ENCODE assay signal across 10 cellular contexts in genomic region chr1:205669341-205670142, GRCh38. TPM values are rescaled to one million over a fixed set of nuclear protein-coding genes. Genes with fewer than 3 reads are reported as not detected.
DNase-seq lines count a peak whose midpoint lies in the region; ATAC-seq and TF ChIP-seq lines count a peak whose summit lies in the region.
"Had no signal": no experiment of that assay in that cellular context is flagged by ENCODE, and none has a peak within 500 bp of the region (broad histone marks: within the 10 kb centered on the region; RNA-seq: fewer than 3 reads in every experiment).

No MANE protein-coding gene starts in this region.

- TF ChIP-seq POLR2A in erythroblast (IDR thresholded peaks at IDR 0.05; ENCODE audit: low read length) = no peak

- H3K36me3 ChIP-seq in skeletal muscle tissue (ENCODE audit: control insufficient read depth in 3 of 3, insufficient read depth in 3 of 3, low read length in 3 of 3) = no peaks in the 10 kb centered on the region
- H3K36me3 ChIP-seq: heart left ventricle had no signal

- H3K9me3 ChIP-seq in skeletal muscle tissue (ENCODE audit: control insufficient read depth in 3 of 3, low read length in 3 of 3) = no peaks in the 10 kb centered on the region
- H3K9me3 ChIP-seq: heart left ventricle had no signal

- peaks cover 0 to 8% (median 0%) of the 10 kb centered on the region in 3 donors for H3K27me3 ChIP-seq in skeletal muscle tissue (ENCODE audit: control insufficient read depth in 3 of 3, insufficient read depth in 3 of 3, low read length in 3 of 3)
- H3K27me3 ChIP-seq: heart left ventricle had no signal

- H3K4me1 ChIP-seq in skeletal muscle tissue (ENCODE audit: control insufficient read depth in 3 of 3, insufficient read depth in 3 of 3, low read length in 3 of 3) = peaks cover 3 to 57% (median 40%) of the 10 kb centered on the region in 3 donors

- peak overlapping the region in 2 of 3 donors; percentile 25 to 32 for H3K9ac ChIP-seq in skeletal muscle tissue (ENCODE audit: low read depth in 1 of 3, low read length in 3 of 3)

- no peak overlapping the region for H3K27ac ChIP-seq in skeletal muscle tissue (ENCODE audit: low read depth, low read length)
- H3K27ac ChIP-seq: heart left ventricle had no signal

- DNase-seq in erythroblast (lab: John Stamatoyannopoulos, UW) (peak; percentile 56 to 76), DMS79 treated with DMSO at 0.1 percent for 48 hours (lab: John Stamatoyannopoulos, UW) (no peak), NOMO-1 treated with dmso at 0.1 percent for 144 hours (lab: John Stamatoyannopoulos, UW; ENCODE audit: unreplicated experiment) (no peak)
- DNase-seq: heart left ventricle had no signal

- no peak overlapping the region for H3K4me3 ChIP-seq in skeletal muscle tissue (ENCODE audit: low read length in 3 of 3)
- H3K4me3 ChIP-seq: heart left ventricle had no signal

- ATAC-seq in GM19023 (IDR thresholded peaks at IDR 0.05; ENCODE audit: unreplicated experiment) (peak; percentile 31), HG03196 (IDR thresholded peaks at IDR 0.05; ENCODE audit: unreplicated experiment) (peak; percentile 29), HG02763 (IDR thresholded peaks at IDR 0.05; ENCODE audit: unreplicated experiment) (no peak), HG03520 (IDR thresholded peaks at IDR 0.05; ENCODE audit: unreplicated experiment) (no peak)
- ATAC-seq: T-cell had no signal

RNA-seq across cellular contexts. Expression of gene SLC45A3, which starts 10.8 kb away (rescaled TPM):
- total RNA-seq in skeletal muscle tissue = 2.1 TPM

RNA-seq across cellular contexts. Expression of gene ELK4, which starts 37.7 kb away (rescaled TPM):
- total RNA-seq in skeletal muscle tissue = 13.6 TPM

Comparison
In these comparisons a context has a peak if more than half of its experiments do, and no peak if none do; other contexts are left out.
1. ATAC-seq: peak in GM19023 (single experiment) and HG03196 (single experiment); none in HG02763 (single experiment) and HG03520 (single experiment).
2. DNase-seq: peak in erythroblast (2 of 2); none in DMS79 treated with DMSO at 0.1 percent for 48 hours (single experiment) and NOMO-1 treated with dmso at 0.1 percent for 144 hours (single experiment).